Comparison of ENCODE assay signal across 1 cellular context in the genomic region with DNA sequence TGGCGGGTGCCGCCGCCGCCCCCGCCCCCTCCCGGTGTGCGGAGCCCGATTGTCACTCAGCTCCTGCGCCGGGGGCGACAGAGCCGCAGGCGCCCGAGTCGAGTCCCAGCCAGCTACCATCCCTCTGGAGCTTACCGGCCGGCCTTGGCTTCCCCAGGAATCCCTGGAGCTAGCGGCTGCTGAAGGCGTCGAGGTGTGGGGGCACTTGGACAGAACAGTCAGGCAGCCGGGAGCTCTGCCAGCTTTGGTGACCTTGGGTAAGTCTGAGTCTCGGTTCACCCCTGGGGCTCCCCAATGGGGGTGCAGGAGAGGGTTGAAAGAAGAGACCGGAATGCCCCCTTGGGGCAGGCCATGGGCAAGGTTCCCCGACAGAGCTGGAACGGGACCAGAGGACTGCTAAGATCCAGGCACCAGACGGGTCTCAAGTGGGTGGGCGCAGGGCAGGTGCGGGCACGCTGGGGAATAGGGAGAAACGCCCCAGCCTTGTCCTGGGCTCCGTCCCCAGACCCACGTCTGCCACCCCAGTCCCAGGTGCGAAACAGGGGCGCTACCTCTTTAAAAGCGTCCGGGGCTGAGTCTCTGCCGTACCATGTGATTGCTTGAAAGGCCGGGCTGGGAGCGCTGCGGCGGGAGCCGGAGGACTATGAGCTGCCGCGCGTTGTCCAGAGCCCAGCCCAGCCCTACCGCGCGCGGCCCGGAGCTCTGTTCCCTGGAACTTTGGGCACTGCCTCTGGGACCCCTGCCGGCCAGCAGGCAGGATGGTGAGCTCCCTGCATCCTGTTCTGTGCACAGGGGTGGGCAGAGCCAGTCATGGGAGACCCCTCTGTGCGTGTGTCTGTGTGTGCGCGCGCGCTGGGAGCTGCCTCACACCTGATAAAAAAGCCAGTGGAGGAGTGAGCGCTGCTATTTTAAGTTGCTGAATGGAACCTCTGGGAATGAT.
TF ChIP-seq lines count a peak whose summit lies in the region.

Gene ADORA1, plus strand, starts transcription at position 55 of the 940 bp plus-strand sequence. CDS start 1,116 bp downstream, outside the sequence.

TF ChIP-seq in WTC11, 78 proteins besides CTCF, POLR2A, EP300 and RAD21 (continued from another document):
- TF ChIP-seq ZNF532 (CRISPR knock-in tag; IDR thresholded peaks at IDR 0.05; ENCODE audit: borderline replicate concordance) (no peak), GRHL2 (CRISPR knock-in tag; IDR thresholded peaks at IDR 0.05; ENCODE audit: insufficient replicate concordance, severe bottlenecking) (no peak), FOXP1 (CRISPR knock-in tag; IDR thresholded peaks at IDR 0.05; ENCODE audit: borderline replicate concordance) (peak; percentile 51; the same call in 1 of the 2 replicates), ZNF396 (CRISPR knock-in tag; IDR thresholded peaks at IDR 0.05; ENCODE audit: borderline replicate concordance) (no peak), ZNF317 (CRISPR knock-in tag; IDR thresholded peaks at IDR 0.05; ENCODE audit: borderline replicate concordance, low read depth) (no peak), PRRX2 (CRISPR knock-in tag; IDR thresholded peaks at IDR 0.05) (no peak)
- TF ChIP-seq, protein P1, sequence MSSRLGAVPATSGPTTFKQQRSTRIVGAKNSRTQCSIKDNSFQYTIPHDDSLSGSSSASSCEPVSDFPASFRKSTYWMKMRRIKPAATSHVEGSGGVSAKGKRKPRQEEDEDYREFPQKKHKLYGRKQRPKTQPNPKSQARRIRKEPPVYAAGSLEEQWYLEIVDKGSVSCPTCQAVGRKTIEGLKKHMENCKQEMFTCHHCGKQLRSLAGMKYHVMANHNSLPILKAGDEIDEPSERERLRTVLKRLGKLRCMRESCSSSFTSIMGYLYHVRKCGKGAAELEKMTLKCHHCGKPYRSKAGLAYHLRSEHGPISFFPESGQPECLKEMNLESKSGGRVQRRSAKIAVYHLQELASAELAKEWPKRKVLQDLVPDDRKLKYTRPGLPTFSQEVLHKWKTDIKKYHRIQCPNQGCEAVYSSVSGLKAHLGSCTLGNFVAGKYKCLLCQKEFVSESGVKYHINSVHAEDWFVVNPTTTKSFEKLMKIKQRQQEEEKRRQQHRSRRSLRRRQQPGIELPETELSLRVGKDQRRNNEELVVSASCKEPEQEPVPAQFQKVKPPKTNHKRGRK (CRISPR knock-in tag; IDR thresholded peaks at IDR 0.05; ENCODE audit: borderline replicate concordance), result no peak
